16 cellular contexts compared by ENCODE assay signal in genomic region chr12:49496417-49497360, GRCh38.
"Had no signal": no experiment of that assay in that cellular context is flagged by ENCODE, and none has a peak within 500 bp of the region (broad histone marks: within the 10 kb centered on the region; RNA-seq: fewer than 3 reads in every experiment).

No MANE protein-coding gene starts in this region.

- H3K27ac Mint-ChIP-seq: activated CD4-positive, alpha-beta T cell treated with anti-CD3 and anti-CD28 coated beads, Interleukin-2, amount 10 ng/mL, durations not matched to agents 24 days and 14 days; activated naive CD4-positive, alpha-beta T cell treated with anti-CD3 and anti-CD28 coated beads for 36 hours; stimulated activated effector memory CD8-positive, alpha-beta T cell treated with anti-CD3 and anti-CD28 coated beads, Interleukin-12 subunit alpha, Interleukin-12 subunit beta, amount 100 ng/mL, for 72 hours; T-cell had no signal

- H3K4me1 ChIP-seq: lower lobe of right lung, stomach, upper lobe of left lung had no signal

- H3K9me3 ChIP-seq: lower lobe of right lung, stomach, upper lobe of left lung had no signal

- H3K4me3 Mint-ChIP-seq: activated CD4-positive, alpha-beta T cell treated with anti-CD3 and anti-CD28 coated beads, Interleukin-2, amount 10 ng/mL, durations not matched to agents 24 days and 14 days; activated naive CD4-positive, alpha-beta T cell treated with anti-CD3 and anti-CD28 coated beads for 36 hours; activated T-cell treated with anti-CD3 and anti-CD28 coated beads, Interleukin-2, amount 50 U/mL, for 4 hours; brain; stimulated activated effector memory CD8-positive, alpha-beta T cell treated with anti-CD3 and anti-CD28 coated beads, Interleukin-12 subunit alpha, Interleukin-12 subunit beta, amount 100 ng/mL, for 72 hours; T-cell had no signal

- H3K9me3 Mint-ChIP-seq: activated CD4-positive, alpha-beta T cell treated with anti-CD3 and anti-CD28 coated beads, Interleukin-2, amount 10 ng/mL, durations not matched to agents 24 days and 14 days; activated naive CD4-positive, alpha-beta T cell treated with anti-CD3 and anti-CD28 coated beads for 36 hours; activated T-cell treated with anti-CD3 and anti-CD28 coated beads, Interleukin-2, amount 50 U/mL, for 4 hours; brain; stimulated activated effector memory CD8-positive, alpha-beta T cell treated with anti-CD3 and anti-CD28 coated beads, Interleukin-12 subunit alpha, Interleukin-12 subunit beta, amount 100 ng/mL, for 72 hours; T-cell had no signal

- H3K27me3 Mint-ChIP-seq: activated CD4-positive, alpha-beta T cell treated with anti-CD3 and anti-CD28 coated beads, Interleukin-2, amount 10 ng/mL, durations not matched to agents 24 days and 14 days; brain; T-cell had no signal

- ATAC-seq: activated T-cell treated with anti-CD3 and anti-CD28 coated beads, Interleukin-2, amount 50 U/mL, for 4 hours; foreskin keratinocyte; lower lobe of right lung; sciatic nerve; stimulated activated effector memory CD8-positive, alpha-beta T cell treated with anti-CD3 and anti-CD28 coated beads, Interleukin-12 subunit alpha, Interleukin-12 subunit beta, amount 100 ng/mL, for 72 hours; T-cell had no signal

- H3K27ac ChIP-seq: dorsolateral prefrontal cortex, epithelial cell of prostate, foreskin keratinocyte, lower lobe of right lung, stomach, upper lobe of left lung had no signal

- H3K4me1 Mint-ChIP-seq: brain; stimulated activated effector memory CD8-positive, alpha-beta T cell treated with anti-CD3 and anti-CD28 coated beads, Interleukin-12 subunit alpha, Interleukin-12 subunit beta, amount 100 ng/mL, for 72 hours had no signal

- DNase-seq: activated CD4-positive, alpha-beta T cell treated with anti-CD3 and anti-CD28 coated beads, Interleukin-2, amount 10 ng/mL, durations not matched to agents 24 days and 14 days; activated CD8-positive, alpha-beta memory T cell treated with anti-CD3 and anti-CD28 coated beads, Interleukin-2, amount 50 U/mL, for 4 hours; activated naive CD4-positive, alpha-beta T cell treated with anti-CD3 and anti-CD28 coated beads for 36 hours; activated T-cell treated with anti-CD3 and anti-CD28 coated beads, Interleukin-2, amount 50 U/mL, for 4 hours; central memory CD4-positive, alpha-beta T cell; dorsolateral prefrontal cortex; foreskin keratinocyte; lower lobe of right lung; stimulated activated CD4-positive, alpha-beta T cell treated with anti-CD3 and anti-CD28 coated beads, Interleukin-4, amount 100 ng/mL, for 24 hours; stomach; T-cell; upper lobe of left lung had no signal

- H3K27me3 ChIP-seq: dorsolateral prefrontal cortex, foreskin keratinocyte, stomach, upper lobe of left lung had no signal

- H3K4me3 ChIP-seq: dorsolateral prefrontal cortex, lower lobe of right lung, stomach, upper lobe of left lung had no signal
